Comparison of ENCODE assay signal across 8 cellular contexts in genomic region chr22:41445171-41446056, GRCh38. TPM values are rescaled to one million over a fixed set of nuclear protein-coding genes. Genes with fewer than 3 reads are reported as not detected.
A peak's percentile ranks its signal among the peaks of the same experiment; 100 is the strongest.
DNase-seq lines count a peak whose midpoint lies in the region; ATAC-seq and TF ChIP-seq lines count a peak whose summit lies in the region.

No MANE protein-coding gene starts in this region.

- DNase-seq in Ammon's horn (ENCODE audit: low spot score) (peak; percentile 41), H9 (peak; percentile 45), SJCRH30 (peak; percentile 30 to 58), breast epithelium (ENCODE audit: low spot score in 2 of 2) (no peak), left kidney (ENCODE audit: low read depth, low spot score) (peak; percentile 41)

- intact Hi-C loops in breast epithelium (cut with DNase I; ENCODE audit: low total_unique reads), result loop anchor here (10.0 kb wide), 1 partner anchor 591 kb away; the partner anchor contains the start of genes ST13 and XPNPEP3

- no peak overlapping the region for H3K4ac ChIP-seq in H9 (ENCODE audit: low read depth, low read length)

- no peak overlapping the region for H2BK5ac ChIP-seq in H9 (ENCODE audit: insufficient read length, low read length)

- no peaks in the 10 kb centered on the region for H3K9me3 Mint-ChIP-seq in H9
- H3K9me3 Mint-ChIP-seq in stimulated activated naive CD8-positive, alpha-beta T cell treated with anti-CD3 and anti-CD28 coated beads, Interleukin-15, Interleukin-2, amounts not matched to agents 100 ng/mL and 50 ng/mL, for 24 hours, result no peaks in the 10 kb centered on the region

- H3K27ac ChIP-seq in H9 (ENCODE audit: insufficient read length, low read depth, low read length), result no peak overlapping the region
- peak overlapping the region; percentile 64; the same call in 1 of the 2 replicates for H3K27ac ChIP-seq in SJCRH30
- peak overlapping the region; percentile 97 to 100 for H3K27ac ChIP-seq in breast epithelium

- peaks cover 14 to 25% of the 10 kb centered on the region in 2 experiments for H3K4me1 Mint-ChIP-seq in H9
- peaks cover 34% of the 10 kb centered on the region for H3K4me1 Mint-ChIP-seq in stimulated activated naive CD8-positive, alpha-beta T cell treated with anti-CD3 and anti-CD28 coated beads, Interleukin-15, Interleukin-2, amounts not matched to agents 100 ng/mL and 50 ng/mL, for 24 hours (ENCODE audit: low read depth)

- H3K27ac Mint-ChIP-seq in H9, result peak overlapping the region; percentile 98 to 99 (median 99)
- peak overlapping the region; percentile 99 for H3K27ac Mint-ChIP-seq in stimulated activated naive CD8-positive, alpha-beta T cell treated with anti-CD3 and anti-CD28 coated beads, Interleukin-15, Interleukin-2, amounts not matched to agents 100 ng/mL and 50 ng/mL, for 24 hours

- peak overlapping the region; percentile 82 for H3K4me2 ChIP-seq in H9 (ENCODE audit: insufficient read depth, insufficient read length, low read length)

- H3K14ac ChIP-seq in H9 (ENCODE audit: insufficient read depth, low read length), result no peak overlapping the region

- H3K36me3 ChIP-seq in SJCRH30 (no peaks in the 10 kb centered on the region), breast epithelium (no peaks in the 10 kb centered on the region)

- peaks cover 24% of the 10 kb centered on the region; the same call in 1 of the 2 replicates for H3K79me2 ChIP-seq in H9 (ENCODE audit: insufficient read depth, low read length)

- H2BK12ac ChIP-seq in H9 (ENCODE audit: insufficient read length, low read depth, low read length), result no peak overlapping the region

- WGBS in H9 (ENCODE audit: extremely low coverage, insufficient read length, low lambda C conversion rate), result no CpG with 5 or more reads among the region's 20 CpGs

- no peak overlapping the region for H3K23ac ChIP-seq in H9 (ENCODE audit: insufficient read length, low read depth, low read length)

- H4K91ac ChIP-seq in H9 (ENCODE audit: insufficient read length, low read depth, low read length), result no peak overlapping the region

- no peak for TF ChIP-seq POLR2A in breast epithelium (IDR thresholded peaks at IDR 0.05)

- no peak overlapping the region for H2BK20ac ChIP-seq in H9 (ENCODE audit: low read depth, low read length, poor library complexity, severe bottlenecking)

- no peak overlapping the region for H4K8ac ChIP-seq in H9 (replicated peaks; ENCODE audit: insufficient read length, low read depth, low read length)

- ATAC-seq in GM19397 (IDR thresholded peaks at IDR 0.05; ENCODE audit: unreplicated experiment), result no peak
- no peak for ATAC-seq in HG03196 (IDR thresholded peaks at IDR 0.05; ENCODE audit: unreplicated experiment)

- no peak overlapping the region for H2BK120ac ChIP-seq in H9 (ENCODE audit: low read depth, low read length, poor library complexity, severe bottlenecking)

- no peaks in the 10 kb centered on the region; the same call in 1 of the 2 replicates for H3K4me1 ChIP-seq in H9 (ENCODE audit: insufficient read depth, low read length)
- H3K4me1 ChIP-seq in SJCRH30, result no peaks in the 10 kb centered on the region
- H3K4me1 ChIP-seq in breast epithelium, result no peaks in the 10 kb centered on the region

- no peaks in the 10 kb centered on the region for H3K27me3 ChIP-seq in H9 (ENCODE audit: insufficient read depth, low read length)
- H3K27me3 ChIP-seq in SJCRH30, result no peaks in the 10 kb centered on the region
- H3K27me3 ChIP-seq in breast epithelium, result no peaks in the 10 kb centered on the region

- H2AK5ac ChIP-seq in H9 (ENCODE audit: insufficient read length, low read length), result no peak overlapping the region

- H3K9me3 ChIP-seq in H9 (ENCODE audit: control insufficient read depth, low read depth, low read length) (no peaks in the 10 kb centered on the region), SJCRH30 (replicated peaks) (no peaks in the 10 kb centered on the region), breast epithelium (no peaks in the 10 kb centered on the region)

- H3K79me1 ChIP-seq in H9 (ENCODE audit: insufficient read depth, low read depth, low read length, poor library complexity, severe bottlenecking), result peaks cover 4% of the 10 kb centered on the region

- TF ChIP-seq CTCF in H9 (conservative IDR thresholded peaks at IDR 0.05) (no peak), breast epithelium (IDR thresholded peaks at IDR 0.05) (no peak)

- H3K56ac ChIP-seq in H9 (ENCODE audit: insufficient read length, low read depth, low read length), result no peak overlapping the region

- peaks cover 2% of the 10 kb centered on the region; the same call in 1 of the 2 replicates for H3K27me3 Mint-ChIP-seq in H9 (ENCODE audit: low read depth)
- no peaks in the 10 kb centered on the region for H3K27me3 Mint-ChIP-seq in stimulated activated naive CD8-positive, alpha-beta T cell treated with anti-CD3 and anti-CD28 coated beads, Interleukin-15, Interleukin-2, amounts not matched to agents 100 ng/mL and 50 ng/mL, for 24 hours

- H3K36me3 Mint-ChIP-seq in H9 (ENCODE audit: insufficient read depth in 1 of 3, low read depth in 3 of 3), result peaks cover 20 to 49% (median 44%) of the 10 kb centered on the region in 3 experiments
- peaks cover 26% of the 10 kb centered on the region for H3K36me3 Mint-ChIP-seq in stimulated activated naive CD8-positive, alpha-beta T cell treated with anti-CD3 and anti-CD28 coated beads, Interleukin-15, Interleukin-2, amounts not matched to agents 100 ng/mL and 50 ng/mL, for 24 hours (ENCODE audit: low read depth)

- H4K20me1 ChIP-seq in H9 (ENCODE audit: control insufficient read depth, insufficient read depth, insufficient read length), result no peaks in the 10 kb centered on the region

- peak overlapping the region; percentile 96 for H3K4me3 Mint-ChIP-seq in H9
- H3K4me3 Mint-ChIP-seq in stimulated activated naive CD8-positive, alpha-beta T cell treated with anti-CD3 and anti-CD28 coated beads, Interleukin-15, Interleukin-2, amounts not matched to agents 100 ng/mL and 50 ng/mL, for 24 hours, result peak overlapping the region; percentile 92

- H3K4me3 ChIP-seq in SJCRH30 (peak overlapping the region; percentile 71), breast epithelium (peak overlapping the region; percentile 69 to 100 (median 93))

- no peak overlapping the region for H2BK15ac ChIP-seq in H9 (ENCODE audit: low read depth, low read length)

- H3K18ac ChIP-seq in H9 (ENCODE audit: insufficient read length, low read depth, low read length), result no peak overlapping the region

- H3K9ac ChIP-seq in H9 (ENCODE audit: extremely low read depth, insufficient read length, low read length), result peak overlapping the region; percentile 57

- H2AFZ ChIP-seq in H9 (ENCODE audit: low read length), result no peak overlapping the region

- peaks cover 23% of the 10 kb centered on the region for H3K23me2 ChIP-seq in H9 (ENCODE audit: insufficient read length, low read depth, low read length, poor library complexity, severe bottlenecking)

- H3T11ph ChIP-seq in H9 (ENCODE audit: low read length), result no peak overlapping the region

- no peak overlapping the region for H4K5ac ChIP-seq in H9 (ENCODE audit: insufficient read length, low read depth, low read length)

RNA-seq across cellular contexts. Expression of gene TOB2, which starts 1.2 kb away (rescaled TPM):
- total RNA-seq in H9 (2021) (75.8 and 78.0 TPM in 2 replicates), breast epithelium (10 to 100 TPM; 28.8 to 61.9 (median 45.8) TPM)
- 18.2 and 19.5 TPM in 2 replicates for total RNA-seq in SJCRH30 (2014; rRNA removed; shearing (Covaris generic))

RNA-seq across cellular contexts. Expression of gene PHF5A, which starts 23.1 kb away (rescaled TPM):
- 114 and 128 TPM in 2 replicates for total RNA-seq in H9 (2021)
- total RNA-seq in SJCRH30 (2014; rRNA removed; shearing (Covaris generic)), result 98.8 and 106 TPM in 2 replicates
- total RNA-seq in breast epithelium, result 10 to 100 TPM; 42.0 to 46.0 (median 43.8) TPM

RNA-seq across cellular contexts. Expression of gene ACO2, which starts 23.5 kb away (rescaled TPM):
- total RNA-seq in H9 (2021), result 64.9 and 66.6 TPM in 2 replicates
- 50.5 and 51.8 TPM in 2 replicates for total RNA-seq in SJCRH30 (2014; rRNA removed; shearing (Covaris generic))
- total RNA-seq in breast epithelium, result 10 to 100 TPM; 58.1 to 92.2 (median 65.2) TPM

Comparison
In these comparisons a context has a peak if more than half of its experiments do, and no peak if none do; other contexts are left out.
1. DNase-seq: peak in Ammon's horn (single experiment), H9 (single experiment), SJCRH30 (2 of 2) and left kidney (single experiment); none in breast epithelium (0 of 2).